In the genomic region with DNA sequence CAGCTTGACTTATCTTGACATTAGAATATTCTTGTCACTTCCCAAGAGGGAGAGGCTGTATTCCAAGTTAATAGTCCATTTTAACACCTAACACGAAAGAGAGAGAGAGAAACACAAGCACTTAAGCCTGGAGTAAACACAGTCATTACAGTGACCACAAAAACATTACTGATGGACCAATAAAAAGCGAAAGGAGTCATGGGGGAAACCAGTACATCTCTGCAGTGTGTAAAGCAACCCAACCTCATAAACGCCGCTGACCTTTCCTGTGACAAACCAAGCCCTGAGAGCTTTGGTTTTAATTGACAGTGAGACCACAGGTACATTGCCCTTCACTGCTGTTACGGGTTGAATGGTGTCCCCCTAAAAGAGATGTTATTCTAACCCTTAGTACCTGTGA, we compare ENCODE assay signal across 22 cellular contexts.
"Had no signal": no experiment of that assay in that cellular context is flagged by ENCODE, and none has a peak within 500 bp of the region (broad histone marks: within the 10 kb centered on the region; RNA-seq: fewer than 3 reads in every experiment).

No MANE protein-coding gene starts in this region.

- H3K36me3 Mint-ChIP-seq: activated naive CD4-positive, alpha-beta T cell treated with anti-CD3 and anti-CD28 coated beads, Interleukin-2, amount 50 U/mL, for 24 hours; T-cell had no signal

- ATAC-seq: body of pancreas had no signal

- H3K4me1 ChIP-seq: ascending aorta had no signal

- H3K36me3 ChIP-seq: ascending aorta had no signal

- H3K27me3 Mint-ChIP-seq: activated CD8-positive, alpha-beta T cell treated with anti-CD3 and anti-CD28 coated beads for 36 hours; activated naive CD4-positive, alpha-beta T cell treated with anti-CD3 and anti-CD28 coated beads, Interleukin-2, amount 50 U/mL, for 24 hours; T-cell had no signal

- H3K27ac Mint-ChIP-seq: activated naive CD4-positive, alpha-beta T cell treated with anti-CD3 and anti-CD28 coated beads, Interleukin-2, amount 50 U/mL, for 24 hours; T-cell had no signal

- H3K27me3 ChIP-seq: ascending aorta, body of pancreas had no signal

- H3K9me3 ChIP-seq: ascending aorta, body of pancreas had no signal

- H3K4me3 Mint-ChIP-seq: activated CD8-positive, alpha-beta T cell treated with anti-CD3 and anti-CD28 coated beads for 36 hours; activated naive CD4-positive, alpha-beta T cell treated with anti-CD3 and anti-CD28 coated beads, Interleukin-2, amount 50 U/mL, for 24 hours; T-cell had no signal

- H3K27ac ChIP-seq: ascending aorta, body of pancreas, VCaP had no signal

- DNase-seq: activated CD4-positive, CD25-positive, alpha-beta regulatory T cell; activated effector memory CD4-positive, alpha-beta T cell treated with Interleukin-2 at 50 U/mL for 16 hours; activated naive CD4-positive, alpha-beta T cell; amniotic stem cell; body of pancreas; central memory CD4-positive, alpha-beta T cell; Kasumi-1; NCI-H1105 treated with DMSO at 0.1 percent for 48 hours; NCI-H1436 treated with DMSO at 0.1 percent for 48 hours; NCI-H187 treated with DMSO at 0.1 percent for 48 hours; NCI-H2081 treated with DMSO at 0.1 percent for 48 hours; NCI-H2171 treated with DMSO at 0.1 percent for 48 hours; NCI-H226; NCI-H526; NCI-H82; SIG-M5; T-cell had no signal

- H3K9me3 Mint-ChIP-seq: activated CD8-positive, alpha-beta T cell treated with anti-CD3 and anti-CD28 coated beads for 36 hours; activated naive CD4-positive, alpha-beta T cell treated with anti-CD3 and anti-CD28 coated beads, Interleukin-2, amount 50 U/mL, for 24 hours; T-cell had no signal

- H3K4me3 ChIP-seq: ascending aorta, body of pancreas, K562 had no signal
